Comparison of ENCODE assay signal across 1 cellular context in the genomic region with DNA sequence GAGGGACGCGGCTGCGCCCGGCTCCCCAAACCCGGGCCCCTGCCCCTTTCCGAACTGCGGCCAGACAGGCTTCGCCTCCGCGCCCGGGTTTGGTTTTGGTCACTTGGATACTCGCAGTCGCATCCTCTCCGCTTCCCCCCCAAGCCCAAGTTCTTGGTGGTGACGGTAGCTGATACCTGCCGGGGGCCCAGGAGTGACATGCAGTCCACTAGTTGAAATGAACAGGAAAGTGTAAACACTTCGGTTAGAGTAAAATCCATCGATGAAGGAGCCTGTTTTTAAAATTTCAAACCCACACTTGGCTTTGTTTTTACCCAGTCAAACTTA.
TF ChIP-seq lines count a peak whose summit lies in the region.

No MANE protein-coding gene starts in this region.

TF ChIP-seq in GM23338, 12 proteins besides CTCF, POLR2A, EP300 and RAD21 (continued from another document):
- TF ChIP-seq, protein P1, sequence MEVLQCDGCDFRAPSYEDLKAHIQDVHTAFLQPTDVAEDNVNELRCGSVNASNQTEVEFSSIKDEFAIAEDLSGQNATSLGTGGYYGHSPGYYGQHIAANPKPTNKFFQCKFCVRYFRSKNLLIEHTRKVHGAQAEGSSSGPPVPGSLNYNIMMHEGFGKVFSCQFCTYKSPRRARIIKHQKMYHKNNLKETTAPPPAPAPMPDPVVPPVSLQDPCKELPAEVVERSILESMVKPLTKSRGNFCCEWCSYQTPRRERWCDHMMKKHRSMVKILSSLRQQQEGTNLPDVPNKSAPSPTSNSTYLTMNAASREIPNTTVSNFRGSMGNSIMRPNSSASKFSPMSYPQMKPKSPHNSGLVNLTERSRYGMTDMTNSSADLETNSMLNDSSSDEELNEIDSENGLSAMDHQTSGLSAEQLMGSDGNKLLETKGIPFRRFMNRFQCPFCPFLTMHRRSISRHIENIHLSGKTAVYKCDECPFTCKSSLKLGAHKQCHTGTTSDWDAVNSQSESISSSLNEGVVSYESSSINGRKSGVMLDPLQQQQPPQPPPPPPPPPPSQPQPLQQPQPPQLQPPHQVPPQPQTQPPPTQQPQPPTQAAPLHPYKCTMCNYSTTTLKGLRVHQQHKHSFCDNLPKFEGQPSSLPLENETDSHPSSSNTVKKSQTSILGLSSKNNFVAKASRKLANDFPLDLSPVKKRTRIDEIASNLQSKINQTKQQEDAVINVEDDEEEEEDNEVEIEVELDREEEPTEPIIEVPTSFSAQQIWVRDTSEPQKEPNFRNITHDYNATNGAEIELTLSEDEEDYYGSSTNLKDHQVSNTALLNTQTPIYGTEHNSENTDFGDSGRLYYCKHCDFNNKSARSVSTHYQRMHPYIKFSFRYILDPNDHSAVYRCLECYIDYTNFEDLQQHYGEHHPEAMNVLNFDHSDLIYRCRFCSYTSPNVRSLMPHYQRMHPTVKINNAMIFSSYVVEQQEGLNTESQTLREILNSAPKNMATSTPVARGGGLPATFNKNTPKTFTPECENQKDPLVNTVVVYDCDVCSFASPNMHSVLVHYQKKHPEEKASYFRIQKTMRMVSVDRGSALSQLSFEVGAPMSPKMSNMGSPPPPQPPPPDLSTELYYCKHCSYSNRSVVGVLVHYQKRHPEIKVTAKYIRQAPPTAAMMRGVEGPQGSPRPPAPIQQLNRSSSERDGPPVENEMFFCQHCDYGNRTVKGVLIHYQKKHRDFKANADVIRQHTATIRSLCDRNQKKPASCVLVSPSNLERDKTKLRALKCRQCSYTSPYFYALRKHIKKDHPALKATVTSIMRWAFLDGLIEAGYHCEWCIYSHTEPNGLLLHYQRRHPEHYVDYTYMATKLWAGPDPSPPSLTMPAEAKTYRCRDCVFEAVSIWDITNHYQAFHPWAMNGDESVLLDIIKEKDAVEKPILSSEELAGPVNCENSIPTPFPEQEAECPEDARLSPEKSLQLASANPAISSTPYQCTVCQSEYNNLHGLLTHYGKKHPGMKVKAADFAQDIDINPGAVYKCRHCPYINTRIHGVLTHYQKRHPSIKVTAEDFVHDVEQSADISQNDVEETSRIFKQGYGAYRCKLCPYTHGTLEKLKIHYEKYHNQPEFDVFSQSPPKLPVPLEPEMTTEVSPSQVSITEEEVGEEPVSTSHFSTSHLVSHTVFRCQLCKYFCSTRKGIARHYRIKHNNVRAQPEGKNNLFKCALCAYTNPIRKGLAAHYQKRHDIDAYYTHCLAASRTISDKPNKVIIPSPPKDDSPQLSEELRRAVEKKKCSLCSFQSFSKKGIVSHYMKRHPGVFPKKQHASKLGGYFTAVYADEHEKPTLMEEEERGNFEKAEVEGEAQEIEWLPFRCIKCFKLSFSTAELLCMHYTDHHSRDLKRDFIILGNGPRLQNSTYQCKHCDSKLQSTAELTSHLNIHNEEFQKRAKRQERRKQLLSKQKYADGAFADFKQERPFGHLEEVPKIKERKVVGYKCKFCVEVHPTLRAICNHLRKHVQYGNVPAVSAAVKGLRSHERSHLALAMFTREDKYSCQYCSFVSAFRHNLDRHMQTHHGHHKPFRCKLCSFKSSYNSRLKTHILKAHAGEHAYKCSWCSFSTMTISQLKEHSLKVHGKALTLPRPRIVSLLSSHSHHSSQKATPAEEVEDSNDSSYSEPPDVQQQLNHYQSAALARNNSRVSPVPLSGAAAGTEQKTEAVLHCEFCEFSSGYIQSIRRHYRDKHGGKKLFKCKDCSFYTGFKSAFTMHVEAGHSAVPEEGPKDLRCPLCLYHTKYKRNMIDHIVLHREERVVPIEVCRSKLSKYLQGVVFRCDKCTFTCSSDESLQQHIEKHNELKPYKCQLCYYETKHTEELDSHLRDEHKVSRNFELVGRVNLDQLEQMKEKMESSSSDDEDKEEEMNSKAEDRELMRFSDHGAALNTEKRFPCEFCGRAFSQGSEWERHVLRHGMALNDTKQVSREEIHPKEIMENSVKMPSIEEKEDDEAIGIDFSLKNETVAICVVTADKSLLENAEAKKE (CRISPR knock-in tag; IDR thresholded peaks at IDR 0.05) = no peak
- TF ChIP-seq CREB1 (CRISPR knock-in tag; IDR thresholded peaks at IDR 0.05; ENCODE audit: low read depth) (no peak), STAT1 (IDR thresholded peaks at IDR 0.05; ENCODE audit: unreplicated experiment) (no peak)
